ENCODE assay signal across 1 cellular context in genomic region chr17:4143563-4144410, GRCh38.
TF ChIP-seq lines count a peak whose summit lies in the region.

No MANE protein-coding gene starts in this region.

TF ChIP-seq in SK-N-SH treated with all-trans-retinoic acid at 6 μM for 48 hours, 23 proteins besides CTCF, POLR2A, EP300 and RAD21 (continued from another document):
- TF ChIP-seq, protein P1, sequence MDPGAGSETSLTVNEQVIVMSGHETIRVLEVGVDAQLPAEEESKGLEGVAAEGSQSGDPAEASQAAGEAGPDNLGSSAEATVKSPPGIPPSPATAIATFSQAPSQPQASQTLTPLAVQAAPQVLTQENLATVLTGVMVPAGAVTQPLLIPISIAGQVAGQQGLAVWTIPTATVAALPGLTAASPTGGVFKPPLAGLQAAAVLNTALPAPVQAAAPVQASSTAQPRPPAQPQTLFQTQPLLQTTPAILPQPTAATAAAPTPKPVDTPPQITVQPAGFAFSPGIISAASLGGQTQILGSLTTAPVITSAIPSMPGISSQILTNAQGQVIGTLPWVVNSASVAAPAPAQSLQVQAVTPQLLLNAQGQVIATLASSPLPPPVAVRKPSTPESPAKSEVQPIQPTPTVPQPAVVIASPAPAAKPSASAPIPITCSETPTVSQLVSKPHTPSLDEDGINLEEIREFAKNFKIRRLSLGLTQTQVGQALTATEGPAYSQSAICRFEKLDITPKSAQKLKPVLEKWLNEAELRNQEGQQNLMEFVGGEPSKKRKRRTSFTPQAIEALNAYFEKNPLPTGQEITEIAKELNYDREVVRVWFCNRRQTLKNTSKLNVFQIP (CRISPR knock-in tag; IDR thresholded peaks at IDR 0.05; ENCODE audit: borderline replicate concordance, low read depth): no peak
- TF ChIP-seq CSDC2 (CRISPR knock-in tag; IDR thresholded peaks at IDR 0.05) (no peak; the same call in 1 of the 2 replicates), TCF4 (CRISPR knock-in tag; IDR thresholded peaks at IDR 0.05; ENCODE audit: borderline replicate concordance) (no peak)
